32 cellular contexts compared by ENCODE assay signal in genomic region chr1:107230121-107230520, GRCh38.
"Had no signal": no experiment of that assay in that cellular context is flagged by ENCODE, and none has a peak within 500 bp of the region (broad histone marks: within the 10 kb centered on the region; RNA-seq: fewer than 3 reads in every experiment).

No MANE protein-coding gene starts in this region.

- H3K4me3 ChIP-seq: adrenal gland, body of pancreas, breast epithelium had no signal

- H3K36me3 ChIP-seq: adrenal gland, brain microvascular endothelial cell, breast epithelium had no signal

- H3K4me1 ChIP-seq: adrenal gland, body of pancreas, breast epithelium had no signal

- DNase-seq: activated B cell treated with CpG ODN at 0.5 μM for 24 hours; activated CD4-positive, alpha-beta memory T cell treated with anti-CD3 and anti-CD28 coated beads for 36 hours; activated CD4-positive, alpha-beta T cell treated with anti-CD3 and anti-CD28 coated beads for 4 hours; activated CD4-positive, alpha-beta T cell treated with anti-CD3 and anti-CD28 coated beads, Interleukin-2, amount 10 ng/mL, durations not matched to agents 24 days and 14 days; activated CD4-positive, alpha-beta T cell treated with anti-CD3 and anti-CD28 coated beads, Interleukin-2, amount 50 U/mL, for 1 hour; activated CD4-positive, alpha-beta T cell treated with anti-CD3 and anti-CD28 coated beads, Interleukin-2, amount 50 U/mL, for 4 hours; activated CD4-positive, CD25-positive, alpha-beta regulatory T cell treated with anti-CD3 and anti-CD28 coated beads, Interleukin-2, amount 50 U/mL, for 72 hours; activated CD8-positive, alpha-beta memory T cell treated with anti-CD3 and anti-CD28 coated beads, Interleukin-2, amount 50 U/mL, for 4 hours; activated CD8-positive, alpha-beta T cell treated with anti-CD3 and anti-CD28 coated beads for 36 hours; activated effector memory CD4-positive, alpha-beta T cell treated with anti-CD3 and anti-CD28 coated beads, Interleukin-2, amount 50 U/mL, for 16 hours; activated gamma-delta T cell treated with Interleukin-2 at 50 U/mL for 16 hours; activated naive CD4-positive, alpha-beta T cell; activated naive CD4-positive, alpha-beta T cell treated with anti-CD3 and anti-CD28 coated beads for 36 hours; activated naive CD4-positive, alpha-beta T cell treated with anti-CD3 and anti-CD28 coated beads, Interleukin-2, amount 50 U/mL, for 16 hours; activated naive CD8-positive, alpha-beta T cell treated with anti-CD3 and anti-CD28 coated beads for 36 hours; activated T-cell treated with anti-CD3 and anti-CD28 coated beads for 4 hours; activated T-cell treated with anti-CD3 and anti-CD28 coated beads, Interleukin-2, amount 50 U/mL, for 1 hour; activated T-cell treated with anti-CD3 and anti-CD28 coated beads, Interleukin-2, amount 50 U/mL, for 4 hours; activated T-cell treated with anti-CD3 and anti-CD28 coated beads, Interleukin-2, amount 50 U/mL, for 72 hours; adrenal gland; amniotic stem cell; aorta; body of pancreas; brain microvascular endothelial cell; central memory CD4-positive, alpha-beta T cell; T-helper 1 cell; T-helper 2 cell; T-helper 9 cell had no signal

- H3K9me3 ChIP-seq: adrenal gland, body of pancreas, breast epithelium had no signal

- H3K27ac ChIP-seq: adrenal gland, body of pancreas, brain microvascular endothelial cell, breast epithelium, VCaP had no signal

- H3K27me3 ChIP-seq: adrenal gland, body of pancreas, brain microvascular endothelial cell, breast epithelium had no signal

- ATAC-seq: activated CD8-positive, alpha-beta T cell treated with anti-CD3 and anti-CD28 coated beads for 36 hours; activated naive CD4-positive, alpha-beta T cell treated with anti-CD3 and anti-CD28 coated beads, Interleukin-2, amount 50 U/mL, for 72 hours; activated T-cell treated with anti-CD3 and anti-CD28 coated beads, Interleukin-2, amount 50 U/mL, for 4 hours; activated T-cell treated with anti-CD3 and anti-CD28 coated beads, Interleukin-2, amount 50 U/mL, for 72 hours; activated T-helper 17 cell treated with anti-CD3 and anti-CD28 coated beads, Interleukin-2, amount 50 U/mL, for 72 hours; body of pancreas had no signal
